In genomic region chr2:87469180-87470151, GRCh38 we compare ENCODE assay signal across 8 cellular contexts.
DNase-seq lines count a peak whose midpoint lies in the region; ATAC-seq and TF ChIP-seq lines count a peak whose summit lies in the region.
"Not testable (repeated sequence)": the region's sequence is repeated elsewhere in the genome, so short reads cannot be mapped to it uniquely, and the experiment has no call there.

No MANE protein-coding gene starts in this region.

- H3K9me3 ChIP-seq in BLaER1; HUES6 (ENCODE audit: control insufficient read depth, insufficient read depth, low read depth, low read length): not testable (repeated sequence)

- peaks cover 32% of the 10 kb centered on the region for H3K4me1 Mint-ChIP-seq in activated CD4-positive, alpha-beta T cell treated with anti-CD3 and anti-CD28 coated beads, Interleukin-2, amount 10 ng/mL, durations not matched to agents 24 days and 14 days
- peaks cover 28 to 30% of the 10 kb centered on the region in 2 donors for H3K4me1 Mint-ChIP-seq in immature natural killer cell

- peaks cover 19% of the 10 kb centered on the region for H3K36me3 Mint-ChIP-seq in activated CD4-positive, alpha-beta T cell treated with anti-CD3 and anti-CD28 coated beads, Interleukin-2, amount 10 ng/mL, durations not matched to agents 24 days and 14 days (ENCODE audit: low read depth)
- not testable (repeated sequence) for H3K36me3 Mint-ChIP-seq in immature natural killer cell

- TF ChIP-seq CTCF in astrocyte of the spinal cord (IDR thresholded peaks at IDR 0.05; ENCODE audit: low read depth, low read length), result not testable (repeated sequence)

- peak overlapping the region; percentile 58 for H3K4me2 ChIP-seq in BLaER1

- H3K9me3 Mint-ChIP-seq in activated CD4-positive, alpha-beta T cell treated with anti-CD3 and anti-CD28 coated beads, Interleukin-2, amount 10 ng/mL, durations not matched to agents 24 days and 14 days; immature natural killer cell: not testable (repeated sequence)

- peaks cover 31% of the 10 kb centered on the region for H3K4me1 ChIP-seq in BLaER1
- not testable (repeated sequence) for H3K4me1 ChIP-seq in HUES6 (ENCODE audit: control insufficient read depth, insufficient read depth, low read length)

- peak overlapping the region; percentile 98 for H3K27ac Mint-ChIP-seq in activated CD4-positive, alpha-beta T cell treated with anti-CD3 and anti-CD28 coated beads, Interleukin-2, amount 10 ng/mL, durations not matched to agents 24 days and 14 days
- peak overlapping the region; percentile 77 to 93 (median 80) for H3K27ac Mint-ChIP-seq in immature natural killer cell

- in situ Hi-C loops in astrocyte of the spinal cord (cut with HindIII; ENCODE audit: low sequenced_read_pairs), result not testable (repeated sequence)

- H3K4me3 Mint-ChIP-seq in activated CD4-positive, alpha-beta T cell treated with anti-CD3 and anti-CD28 coated beads, Interleukin-2, amount 10 ng/mL, durations not matched to agents 24 days and 14 days, result peak overlapping the region; percentile 82
- H3K4me3 Mint-ChIP-seq in immature natural killer cell, result peak overlapping the region in 3 of 5 donors; percentile 59 to 68 (median 59)

- peak; percentile 77 for DNase-seq in activated CD4-positive, alpha-beta T cell treated with anti-CD3 and anti-CD28 coated beads, Interleukin-2, amount 10 ng/mL, durations not matched to agents 24 days and 14 days
- peak; percentile 20 for DNase-seq in astrocyte of the spinal cord (ENCODE audit: low read depth, low spot score)
- not testable (repeated sequence) for DNase-seq in immature natural killer cell
- peak; percentile 43 for DNase-seq in stimulated activated CD4-positive, alpha-beta T cell treated with anti-CD3 and anti-CD28 coated beads, Interleukin-12 subunit alpha, Interleukin-12 subunit beta, amount 100 ng/mL, for 4 hours

- ATAC-seq in GM19324 (IDR thresholded peaks at IDR 0.05; ENCODE audit: low FRiP score, unreplicated experiment) (peak; percentile 34), HG02588 (IDR thresholded peaks at IDR 0.05; ENCODE audit: unreplicated experiment) (peak; percentile 37)

- intact Hi-C loops in activated CD4-positive, alpha-beta T cell treated with anti-CD3 and anti-CD28 coated beads, Interleukin-2, amount 10 ng/mL, durations not matched to agents 24 days and 14 days (cut with micrococcal nuclease), result not testable (repeated sequence)

- H3K36me3 ChIP-seq in BLaER1; HUES6 (ENCODE audit: control insufficient read depth, insufficient read depth, low read length): not testable (repeated sequence)

- H4K20me1 ChIP-seq in BLaER1, result not testable (repeated sequence)

- H3K27ac ChIP-seq in BLaER1, result peak overlapping the region; percentile 37; the same call in 1 of the 2 replicates
- H3K27ac ChIP-seq in HUES6 (ENCODE audit: low read depth, low read length), result peak overlapping the region; percentile 50; the same call in 1 of the 2 replicates

- not testable (repeated sequence) for H3K27me3 Mint-ChIP-seq in activated CD4-positive, alpha-beta T cell treated with anti-CD3 and anti-CD28 coated beads, Interleukin-2, amount 10 ng/mL, durations not matched to agents 24 days and 14 days; immature natural killer cell (ENCODE audit: low read depth in 3 of 3)

- H3K9ac ChIP-seq in BLaER1, result not testable (repeated sequence)
- H3K9ac ChIP-seq in HUES6 (ENCODE audit: low read length), result peak overlapping the region; percentile 74

- not testable (repeated sequence) for H3K27me3 ChIP-seq in BLaER1; HUES6 (ENCODE audit: control insufficient read depth, insufficient read depth, low read length)

- H3K4me3 ChIP-seq in BLaER1; HUES6 (ENCODE audit: low read depth, low read length); astrocyte of the spinal cord (ENCODE audit: low read depth, low read length): not testable (repeated sequence)
